Comparison of ENCODE assay signal across 1 cellular context in the genomic region with DNA sequence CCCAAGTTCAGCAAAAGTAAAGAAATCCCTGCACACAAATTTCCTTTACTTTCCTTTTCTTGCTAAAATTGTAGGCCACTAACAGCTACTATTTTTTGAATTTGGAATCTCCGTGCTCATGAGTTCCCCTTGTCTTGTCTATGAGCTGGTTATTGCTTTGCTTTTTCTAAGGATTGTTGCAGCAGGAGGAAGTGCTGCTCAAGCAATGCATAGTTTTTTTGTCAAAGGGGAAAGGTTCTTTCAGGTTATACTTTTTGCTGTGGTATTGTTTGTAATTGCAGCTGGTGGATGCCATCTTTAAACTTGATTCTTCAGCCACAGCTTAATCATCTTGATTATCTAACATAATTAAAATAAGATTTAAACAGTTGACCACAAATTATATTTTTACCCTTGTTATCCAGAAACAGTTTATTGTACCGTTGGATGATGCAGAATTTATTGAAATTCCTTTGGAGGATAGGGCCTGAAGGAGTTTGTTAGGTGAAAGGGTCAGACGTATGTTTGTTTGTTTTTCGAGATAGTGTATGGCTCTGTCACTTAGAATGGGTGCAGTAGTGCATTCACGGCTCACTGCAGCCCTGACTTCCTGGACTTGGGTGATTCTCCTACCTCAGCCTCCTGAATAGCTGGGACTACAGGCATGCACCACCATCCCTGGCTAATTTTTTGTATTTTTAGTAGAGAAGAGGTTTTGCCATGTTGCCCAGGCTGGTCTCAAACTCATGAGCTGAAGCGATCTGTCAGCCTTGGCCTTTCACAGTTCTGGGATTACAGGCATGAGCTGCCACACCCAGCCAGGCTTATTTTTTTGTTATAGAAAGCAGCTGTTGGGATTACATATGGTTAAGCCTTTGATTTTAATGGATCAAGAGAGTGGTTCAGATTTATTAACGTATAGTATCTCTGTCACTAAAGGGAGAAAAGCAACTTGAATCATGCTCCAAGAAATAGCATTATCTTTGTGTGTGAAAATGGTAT.
TF ChIP-seq lines count a peak whose summit lies in the region.

No MANE protein-coding gene starts in this region.

TF ChIP-seq in HepG2, 621 proteins besides CTCF, POLR2A, EP300 and RAD21:
- peak; percentile 67; the same call in 1 of the 2 replicates for TF ChIP-seq ZNF629 (CRISPR knock-in tag; conservative IDR thresholded peaks at IDR 0.05)
- TF ChIP-seq POGZ (CRISPR knock-in tag; IDR thresholded peaks at IDR 0.05) = 0 out of 2 replicates have a peak, but pooled peaks have one; percentile 20
- TF ChIP-seq, protein P1, sequence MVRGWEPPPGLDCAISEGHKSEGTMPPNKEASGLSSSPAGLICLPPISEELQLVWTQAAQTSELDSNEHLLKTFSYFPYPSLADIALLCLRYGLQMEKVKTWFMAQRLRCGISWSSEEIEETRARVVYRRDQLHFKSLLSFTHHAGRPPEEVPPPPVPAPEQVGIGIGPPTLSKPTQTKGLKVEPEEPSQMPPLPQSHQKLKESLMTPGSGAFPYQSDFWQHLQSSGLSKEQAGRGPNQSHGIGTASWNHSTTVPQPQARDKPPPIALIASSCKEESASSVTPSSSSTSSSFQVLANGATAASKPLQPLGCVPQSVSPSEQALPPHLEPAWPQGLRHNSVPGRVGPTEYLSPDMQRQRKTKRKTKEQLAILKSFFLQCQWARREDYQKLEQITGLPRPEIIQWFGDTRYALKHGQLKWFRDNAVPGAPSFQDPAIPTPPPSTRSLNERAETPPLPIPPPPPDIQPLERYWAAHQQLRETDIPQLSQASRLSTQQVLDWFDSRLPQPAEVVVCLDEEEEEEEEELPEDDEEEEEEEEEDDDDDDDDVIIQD (CRISPR knock-in tag; IDR thresholded peaks at IDR 0.05; ENCODE audit: low read depth) = peak; percentile 68; the same call in 1 of the 2 replicates
- TF ChIP-seq, protein P2, sequence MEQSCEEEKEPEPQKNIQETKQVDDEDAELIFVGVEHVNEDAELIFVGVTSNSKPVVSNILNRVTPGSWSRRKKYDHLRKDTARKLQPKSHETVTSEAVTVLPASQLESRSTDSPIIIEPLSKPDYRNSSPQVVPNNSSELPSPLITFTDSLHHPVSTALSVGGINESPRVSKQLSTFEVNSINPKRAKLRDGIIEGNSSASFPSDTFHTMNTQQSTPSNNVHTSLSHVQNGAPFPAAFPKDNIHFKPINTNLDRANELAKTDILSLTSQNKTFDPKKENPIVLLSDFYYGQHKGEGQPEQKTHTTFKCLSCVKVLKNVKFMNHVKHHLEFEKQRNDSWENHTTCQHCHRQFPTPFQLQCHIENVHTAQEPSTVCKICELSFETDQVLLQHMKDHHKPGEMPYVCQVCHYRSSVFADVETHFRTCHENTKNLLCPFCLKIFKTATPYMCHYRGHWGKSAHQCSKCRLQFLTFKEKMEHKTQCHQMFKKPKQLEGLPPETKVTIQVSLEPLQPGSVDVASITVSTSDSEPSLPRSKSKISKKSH (CRISPR knock-in tag; IDR thresholded peaks at IDR 0.05; ENCODE audit: borderline replicate concordance) = no peak
- no peak for TF ChIP-seq PHF21A (CRISPR knock-in tag; IDR thresholded peaks at IDR 0.05)
- TF ChIP-seq ZNF772 (CRISPR knock-in tag; IDR thresholded peaks at IDR 0.05) = no peak
- no peak for TF ChIP-seq PAWR (CRISPR knock-in tag; IDR thresholded peaks at IDR 0.05; ENCODE audit: borderline replicate concordance)
